In the genomic region with DNA sequence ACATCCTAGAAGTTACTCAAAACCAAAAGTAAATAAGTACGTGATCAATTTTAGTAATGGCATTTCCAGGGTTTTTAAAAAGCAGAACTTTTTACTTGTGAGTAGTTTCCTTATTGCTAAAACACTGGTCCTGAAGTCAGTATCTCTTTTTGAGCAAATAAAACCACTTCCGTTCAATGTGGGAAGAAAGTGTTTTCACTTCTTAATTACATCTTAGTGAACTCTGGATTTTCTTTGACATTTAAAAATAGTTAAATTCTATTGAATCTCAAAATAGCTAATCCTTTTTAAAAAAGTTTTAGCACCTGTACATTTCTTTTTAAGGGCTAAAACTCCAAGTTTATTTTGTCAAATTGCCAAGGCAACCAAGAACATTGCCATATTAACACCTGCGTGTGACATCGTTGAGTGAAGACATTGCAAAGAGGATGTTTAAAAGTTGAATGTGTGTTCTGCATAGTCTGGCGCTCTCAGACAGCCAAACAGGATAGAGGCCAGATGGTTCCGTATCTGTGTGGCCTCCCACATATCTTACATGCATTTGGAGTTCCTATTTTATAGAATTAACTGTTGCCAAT, we compare ENCODE assay signal across 8 cellular contexts.
A peak's percentile ranks its signal among the peaks of the same experiment; 100 is the strongest.
DNase-seq lines count a peak whose midpoint lies in the region; ATAC-seq and TF ChIP-seq lines count a peak whose summit lies in the region.

No MANE protein-coding gene starts in this region.

- CTCF ChIA-PET in HEK293T (lab: Yijun Ruan, JAX): interaction anchor here (0.6 to 2.8 kb wide), 3 partner anchors 13 to 1327 kb away, joined by 3 to 16 read pairs (median 4); no protein-coding TSS in a partner anchor

- DNase-seq in MV-4-11 (lab: John Stamatoyannopoulos, UW) (peak; percentile 96), cerebellar cortex (ENCODE audit: low spot score) (no peak), HPDE6-E6E7 (ENCODE audit: extremely low spot score) (no peak), HEK293T (ENCODE audit: extremely low spot score) (no peak), D341Med (ENCODE audit: low spot score) (no peak)
- DNase-seq in effector CD4-positive, alpha-beta T cell: peak; percentile 16

- POLR2A ChIA-PET in HEK293T (lab: Yijun Ruan, JAX): no interaction called here

- ATAC-seq in GM18873 (IDR thresholded peaks at IDR 0.05; ENCODE audit: low FRiP score, unreplicated experiment) (peak; percentile 80), HG02642 (IDR thresholded peaks at IDR 0.05; ENCODE audit: poor library complexity, unreplicated experiment) (peak; percentile 86)

TF ChIP-seq in HEK293T, 16 proteins besides CTCF, POLR2A, EP300 and RAD21:
- TF ChIP-seq NFRKB (IDR thresholded peaks at IDR 0.05): no peak
- TF ChIP-seq ZNF384 (IDR thresholded peaks at IDR 0.05): no peak
- TF ChIP-seq FOXM1 (IDR thresholded peaks at IDR 0.05; ENCODE audit: borderline replicate concordance): no peak
- no peak for TF ChIP-seq FOXK2 (IDR thresholded peaks at IDR 0.05)
- TF ChIP-seq CTBP1 (IDR thresholded peaks at IDR 0.05; ENCODE audit: borderline replicate concordance): no peak
- no peak for TF ChIP-seq BHLHE40 (IDR thresholded peaks at IDR 0.05; ENCODE audit: borderline replicate concordance)
- no peak for TF ChIP-seq HDGF (IDR thresholded peaks at IDR 0.05; ENCODE audit: borderline replicate concordance)
- TF ChIP-seq SUZ12 (IDR thresholded peaks at IDR 0.05): no peak
- TF ChIP-seq TARDBP (IDR thresholded peaks at IDR 0.05): no peak
- TF ChIP-seq ELF4 (IDR thresholded peaks at IDR 0.05): no peak
- TF ChIP-seq L3MBTL2 (conservative IDR thresholded peaks at IDR 0.05): no peak
- TF ChIP-seq LEF1 (IDR thresholded peaks at IDR 0.05; ENCODE audit: borderline replicate concordance): no peak
- no peak for TF ChIP-seq SP1 (IDR thresholded peaks at IDR 0.05)
- TF ChIP-seq FOXA1 (IDR thresholded peaks at IDR 0.05): no peak
- no peak for TF ChIP-seq ARNT (IDR thresholded peaks at IDR 0.05)
- TF ChIP-seq, protein P1, sequence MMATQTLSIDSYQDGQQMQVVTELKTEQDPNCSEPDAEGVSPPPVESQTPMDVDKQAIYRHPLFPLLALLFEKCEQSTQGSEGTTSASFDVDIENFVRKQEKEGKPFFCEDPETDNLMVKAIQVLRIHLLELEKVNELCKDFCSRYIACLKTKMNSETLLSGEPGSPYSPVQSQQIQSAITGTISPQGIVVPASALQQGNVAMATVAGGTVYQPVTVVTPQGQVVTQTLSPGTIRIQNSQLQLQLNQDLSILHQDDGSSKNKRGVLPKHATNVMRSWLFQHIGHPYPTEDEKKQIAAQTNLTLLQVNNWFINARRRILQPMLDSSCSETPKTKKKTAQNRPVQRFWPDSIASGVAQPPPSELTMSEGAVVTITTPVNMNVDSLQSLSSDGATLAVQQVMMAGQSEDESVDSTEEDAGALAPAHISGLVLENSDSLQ (IDR thresholded peaks at IDR 0.05): no peak
TF ChIP-seq in HEK293T: peak in this region for 0.

Comparison
In these comparisons a context has a peak if more than half of its experiments do, and no peak if none do; other contexts are left out.
1. DNase-seq: peak in MV-4-11 (single experiment) and effector CD4-positive, alpha-beta T cell (single experiment); none in cerebellar cortex (single experiment), HPDE6-E6E7 (single experiment), HEK293T (single experiment) and D341Med (single experiment).